In the genomic region with DNA sequence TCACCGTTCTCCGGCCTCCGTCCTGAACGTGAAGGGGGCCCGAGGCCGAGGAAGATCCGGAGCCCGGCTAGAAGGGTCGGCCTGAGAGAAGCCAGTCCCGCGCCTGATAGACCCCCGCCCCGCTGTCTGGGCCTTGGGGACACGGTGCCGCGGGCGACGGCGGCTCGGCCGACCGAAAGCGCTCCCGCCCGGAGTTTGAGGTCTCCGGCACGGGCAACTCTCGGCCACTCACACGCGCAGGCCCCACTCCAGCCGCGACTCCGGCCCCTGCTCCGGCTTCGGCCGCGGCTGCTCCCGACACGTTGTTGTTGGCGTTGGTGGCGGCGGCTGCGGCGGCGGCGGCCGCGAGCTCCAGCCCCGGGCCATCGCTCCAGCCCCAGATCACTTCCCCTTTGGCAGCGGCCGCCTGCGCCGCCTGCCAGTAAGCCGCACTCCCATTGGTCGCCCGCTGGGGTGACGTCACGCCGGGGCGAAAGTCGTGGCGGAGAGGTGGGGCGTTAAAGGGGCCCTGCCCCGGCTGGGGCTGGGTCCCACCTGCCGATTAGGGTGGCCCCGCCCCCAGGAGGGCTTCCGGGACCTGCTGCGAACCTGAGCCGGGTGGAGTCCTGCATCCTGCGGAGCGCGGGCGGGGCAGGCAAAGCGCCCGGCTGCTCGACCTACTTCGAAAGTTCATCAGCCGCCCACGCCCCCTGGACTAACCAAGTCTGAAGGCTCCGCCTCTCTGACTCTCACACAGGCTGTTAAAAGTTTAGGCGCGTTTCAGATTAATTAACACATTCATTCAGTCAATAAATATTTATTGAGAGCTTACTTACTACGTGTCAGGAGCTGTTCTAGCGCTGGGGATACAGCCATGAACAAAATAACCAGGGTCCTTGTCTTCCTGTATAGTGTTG, we compare ENCODE assay signal across 8 cellular contexts. TPM values are rescaled to one million over a fixed set of nuclear protein-coding genes. Genes with fewer than 3 reads are reported as not detected.
DNase-seq lines count a peak whose midpoint lies in the region; ATAC-seq and TF ChIP-seq lines count a peak whose summit lies in the region.

A gene with protein sequence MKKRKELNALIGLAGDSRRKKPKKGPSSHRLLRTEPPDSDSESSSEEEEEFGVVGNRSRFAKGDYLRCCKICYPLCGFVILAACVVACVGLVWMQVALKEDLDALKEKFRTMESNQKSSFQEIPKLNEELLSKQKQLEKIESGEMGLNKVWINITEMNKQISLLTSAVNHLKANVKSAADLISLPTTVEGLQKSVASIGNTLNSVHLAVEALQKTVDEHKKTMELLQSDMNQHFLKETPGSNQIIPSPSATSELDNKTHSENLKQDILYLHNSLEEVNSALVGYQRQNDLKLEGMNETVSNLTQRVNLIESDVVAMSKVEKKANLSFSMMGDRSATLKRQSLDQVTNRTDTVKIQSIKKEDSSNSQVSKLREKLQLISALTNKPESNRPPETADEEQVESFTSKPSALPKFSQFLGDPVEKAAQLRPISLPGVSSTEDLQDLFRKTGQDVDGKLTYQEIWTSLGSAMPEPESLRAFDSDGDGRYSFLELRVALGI (minus strand): TSS at position 388 of the 896 bp plus-strand sequence. CDS start 1,027 bp downstream, outside the sequence.

- peak; percentile 98 to 100 (median 99) for DNase-seq in CD8-positive, alpha-beta T cell
- peak; percentile 73 for DNase-seq in HS-27A (ENCODE audit: low read depth)
- DNase-seq in NK-92 (lab: John Stamatoyannopoulos, UW; ENCODE audit: unreplicated experiment): peak; percentile 89
- DNase-seq in activated CD8-positive, alpha-beta memory T cell treated with anti-CD3 and anti-CD28 coated beads for 24 hours: peak; percentile 100
- peak; percentile 99 for DNase-seq in effector CD4-positive, alpha-beta T cell
- peak; percentile 98 for DNase-seq in lung (ENCODE audit: low spot score)
- peak; percentile 98 to 99 (median 98) for DNase-seq in stimulated activated CD4-positive, alpha-beta T cell treated with anti-CD3 and anti-CD28 coated beads, TNF-alpha, amount 100 ng/mL, for 4 hours (ENCODE audit: low read depth in 3 of 3)

- peak within 1 kb of the TSS; percentile 89 for H3K4me3 Mint-ChIP-seq in CD8-positive, alpha-beta T cell

- WGBS in lung, 2 donors: 0 to 1% methylated on average over 67 to 85 of the region's 85 CpGs

- H3K4me3 ChIP-seq in CD8-positive, alpha-beta T cell (ENCODE audit: low read depth, low read length): peak within 1 kb of the TSS; percentile 86
- peak within 1 kb of the TSS; percentile 98 for H3K4me3 ChIP-seq in lung

- peaks cover 28% of the 10 kb centered on the region for H3K4me1 ChIP-seq in CD8-positive, alpha-beta T cell (ENCODE audit: insufficient read depth, low read length)
- H3K4me1 ChIP-seq in lung (ENCODE audit: control insufficient read depth in 2 of 2, insufficient read depth in 2 of 2, low read length in 2 of 2): peaks cover 9% of the 10 kb centered on the region in 2 donors

- peaks cover 39% of the 10 kb centered on the region for H3K4me1 Mint-ChIP-seq in CD8-positive, alpha-beta T cell (ENCODE audit: low read depth)

- POLR2A ChIA-PET in CD8-positive, alpha-beta T cell (lab: Charles Lee): interaction anchor here (0.9 to 1.0 kb wide), 2 partner anchors 41 to 102 kb away, joined by 3 read pairs; a partner anchor contains a TSS

- no peaks in the 10 kb centered on the region for H3K27me3 Mint-ChIP-seq in CD8-positive, alpha-beta T cell (ENCODE audit: low read depth)

- H3K27me3 ChIP-seq in CD8-positive, alpha-beta T cell (ENCODE audit: insufficient read depth, low read length): no peaks in the 10 kb centered on the region
- no peaks in the 10 kb centered on the region for H3K27me3 ChIP-seq in lung (ENCODE audit: control insufficient read depth, insufficient read depth)

- TF ChIP-seq CTCF in CD8-positive, alpha-beta T cell (IDR thresholded peaks at IDR 0.05): no peak
- no peak for TF ChIP-seq CTCF in lung (IDR thresholded peaks at IDR 0.05; ENCODE audit: control extremely low read depth, extremely low read depth)

- peak within 1 kb of the TSS; percentile 91 for H3K27ac Mint-ChIP-seq in CD8-positive, alpha-beta T cell

- H3K36me3 Mint-ChIP-seq in CD8-positive, alpha-beta T cell: peaks cover 35% of the 10 kb centered on the region

- peaks cover 9% of the 10 kb centered on the region for H3K36me3 ChIP-seq in CD8-positive, alpha-beta T cell (ENCODE audit: insufficient read depth, low read length)
- peaks cover 7 to 16% of the 10 kb centered on the region in 2 donors for H3K36me3 ChIP-seq in lung (ENCODE audit: control insufficient read depth in 2 of 2, insufficient read depth in 2 of 2, low read length in 2 of 2)

- H3K9me3 Mint-ChIP-seq in CD8-positive, alpha-beta T cell: no peaks in the 10 kb centered on the region

- peak within 1 kb of the TSS; percentile 81 for H3K27ac ChIP-seq in CD8-positive, alpha-beta T cell (ENCODE audit: low read depth, low read length)
- H3K27ac ChIP-seq in lung (ENCODE audit: low read depth in 1 of 2, low read length in 1 of 2): peak within 1 kb of the TSS; percentile 82 to 98

- ATAC-seq in CD8-positive, alpha-beta T cell: peak; percentile 99
- ATAC-seq in GM19467 (IDR thresholded peaks at IDR 0.05; ENCODE audit: unreplicated experiment) (peak; percentile 95), lung (ENCODE audit: insufficient read depth, low FRiP score) (peak; percentile 98)

- no peaks in the 10 kb centered on the region for H3K9me3 ChIP-seq in CD8-positive, alpha-beta T cell (ENCODE audit: low read length)
- no peaks in the 10 kb centered on the region for H3K9me3 ChIP-seq in lung (ENCODE audit: control insufficient read depth in 2 of 2, insufficient read depth in 1 of 2, low read length in 1 of 2)

- CTCF ChIA-PET in CD8-positive, alpha-beta T cell (lab: Charles Lee): interaction anchor here (1.5 to 1.7 kb wide), 2 partner anchors 186 to 238 kb away, joined by 3 to 5 read pairs; no protein-coding TSS in a partner anchor

- intact Hi-C loops in CD8-positive, alpha-beta T cell (cut with DNase I, micrococcal nuclease): loop anchor here (1.0 to 10.0 kb wide), 6 partner anchors 51 to 716 kb away; a partner anchor contains a TSS

RNA-seq across cellular contexts. Expression of the gene that starts here (rescaled TPM):
- 10 to 100 TPM; 33.1 to 36.9 TPM for total RNA-seq in CD8-positive, alpha-beta T cell
- total RNA-seq in lung: 100 to 1,000 TPM in 1 of 2 donors, 10 to 100 TPM in 1; 97.7 to 132 TPM
- 10 to 100 TPM; 20.8 to 49.0 TPM for polyA plus RNA-seq in lung

Comparison
In these comparisons a context has a peak if more than half of its experiments do, and no peak if none do; other contexts are left out.
1. Peak in every context shown above with its lines: DNase-seq, ATAC-seq, H3K4me3 ChIP-seq and H3K27ac ChIP-seq.